In the genomic region with DNA sequence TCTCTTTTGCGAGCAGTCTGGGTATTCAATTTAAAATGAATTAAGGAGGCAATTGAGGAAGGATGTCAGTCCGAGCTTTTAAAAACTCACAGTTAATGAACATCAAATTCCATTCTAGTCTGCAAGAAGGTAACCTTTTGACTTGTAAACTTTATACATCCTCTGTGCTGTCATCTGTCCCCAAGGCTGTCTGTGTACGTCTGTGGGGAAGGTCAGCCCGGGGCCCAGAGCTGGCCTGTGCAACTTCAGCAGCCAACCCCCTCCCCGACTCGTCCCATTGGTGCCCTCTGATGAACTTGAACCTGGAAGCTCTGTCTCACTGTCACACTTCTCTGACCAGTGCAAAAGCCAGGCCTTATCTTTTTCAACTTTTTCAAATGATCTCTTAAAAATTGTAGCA, we compare ENCODE assay signal across 17 cellular contexts.
"Had no signal": no experiment of that assay in that cellular context is flagged by ENCODE, and none has a peak within 500 bp of the region (broad histone marks: within the 10 kb centered on the region; RNA-seq: fewer than 3 reads in every experiment).

No MANE protein-coding gene starts in this region.

- H3K36me3 Mint-ChIP-seq: naive thymus-derived CD4-positive, alpha-beta T cell had no signal

- H3K27me3 Mint-ChIP-seq: dendritic cell treated with granulocyte-macrophage colony-stimulating factor and Interleukin-4, amounts not matched to agents 40 ng/mL and 50 ng/mL, for 4 days had no signal

- H3K9me3 Mint-ChIP-seq: effector memory CD8-positive, alpha-beta T cell; naive thymus-derived CD4-positive, alpha-beta T cell had no signal

- H3K4me1 ChIP-seq: left lung, right atrium auricular region, tibial nerve had no signal

- H3K4me3 ChIP-seq: cardiac muscle cell, hepatocyte, left lung, lung, ovary, right atrium auricular region, tibial nerve had no signal

- H3K27ac ChIP-seq: cardiac muscle cell, hepatocyte, left lung, neutrophil, ovary, right atrium auricular region, tibial nerve had no signal

- H3K4me3 Mint-ChIP-seq: dendritic cell treated with granulocyte-macrophage colony-stimulating factor and Interleukin-4, amounts not matched to agents 40 ng/mL and 50 ng/mL, for 4 days; effector memory CD8-positive, alpha-beta T cell; naive thymus-derived CD4-positive, alpha-beta T cell had no signal

- H3K4me1 Mint-ChIP-seq: naive thymus-derived CD4-positive, alpha-beta T cell had no signal

- H3K27ac Mint-ChIP-seq: dendritic cell treated with granulocyte-macrophage colony-stimulating factor and Interleukin-4, amounts not matched to agents 40 ng/mL and 50 ng/mL, for 4 days; effector memory CD8-positive, alpha-beta T cell; naive thymus-derived CD4-positive, alpha-beta T cell had no signal

- ATAC-seq: effector memory CD8-positive, alpha-beta T cell; left lung; naive thymus-derived CD4-positive, alpha-beta T cell had no signal

- H3K36me3 ChIP-seq: cardiac muscle cell, left lung, neutrophil, ovary, right atrium auricular region, tibial nerve had no signal

- DNase-seq: effector memory CD8-positive, alpha-beta T cell; foreskin melanocyte; head of caudate nucleus; left lung; mesendoderm; naive thymus-derived CD4-positive, alpha-beta T cell; ovary; small intestine; stimulated activated CD4-positive, alpha-beta T cell treated with anti-CD3 and anti-CD28 coated beads, Interleukin-12 subunit alpha, Interleukin-12 subunit beta, amount 100 ng/mL, for 4 hours; stimulated activated naive CD4-positive, alpha-beta T cell had no signal

- H3K9me3 ChIP-seq: neutrophil, ovary had no signal

- H3K27me3 ChIP-seq: cardiac muscle cell, left lung, neutrophil, ovary, right atrium auricular region, tibial nerve had no signal
